Comparison of ENCODE assay signal across 8 cellular contexts in the genomic region with DNA sequence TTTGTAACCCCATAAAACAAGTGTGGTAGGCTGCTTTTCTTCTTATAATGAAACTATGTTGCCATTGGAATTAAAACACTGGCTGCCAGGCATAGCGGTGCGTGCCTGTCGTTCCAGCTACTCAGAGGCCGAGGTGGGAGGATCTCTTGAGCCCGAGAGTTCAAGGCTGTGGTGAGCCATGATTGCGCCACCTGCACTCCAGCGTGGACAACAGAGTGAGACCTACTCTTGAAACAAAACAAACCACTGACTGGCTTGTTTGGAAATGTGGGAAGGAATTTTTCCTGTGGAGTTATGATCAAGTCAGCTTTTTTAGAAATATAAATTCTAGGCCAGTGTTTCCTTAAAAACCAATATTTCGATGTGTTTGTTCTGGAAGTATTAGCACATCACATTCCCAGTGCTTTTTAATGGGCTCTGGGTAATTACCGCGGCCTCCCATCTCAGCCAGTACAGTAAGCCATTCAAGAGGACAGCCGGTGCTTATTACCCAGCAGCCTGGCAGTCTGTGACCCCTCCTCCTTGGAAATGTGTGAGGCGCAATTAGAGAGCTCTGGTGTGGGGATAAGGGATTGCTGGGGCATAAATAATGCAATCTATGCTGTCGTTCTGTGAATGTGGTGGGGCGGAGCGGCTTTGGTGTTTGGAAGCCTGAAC. TPM values are rescaled to one million over a fixed set of nuclear protein-coding genes. Genes with fewer than 3 reads are reported as not detected.
DNase-seq lines count a peak whose midpoint lies in the region; ATAC-seq, FAIRE-seq and TF ChIP-seq lines count a peak whose summit lies in the region.

No MANE protein-coding gene starts in this region.

- no peak for TF ChIP-seq POLR2A in H54 (IDR thresholded peaks at IDR 0.05; ENCODE audit: low read depth, low read length)

- H3K4me3 ChIP-seq in astrocyte of the cerebellum (ENCODE audit: low read depth, low read length) (no peak overlapping the region), kidney epithelial cell (ENCODE audit: low read depth, low read length) (no peak overlapping the region)

- TF ChIP-seq CTCF in astrocyte of the cerebellum (IDR thresholded peaks at IDR 0.05; ENCODE audit: low read depth, low read length, missing control alignments) (no peak), kidney epithelial cell (IDR thresholded peaks at IDR 0.05; ENCODE audit: insufficient read depth, low read length, poor library complexity, severe bottlenecking) (no peak)

- no peak for FAIRE-seq in H54 (lab: Jason Lieb, UNC)

- ATAC-seq in HG03025 (IDR thresholded peaks at IDR 0.05; ENCODE audit: low FRiP score, unreplicated experiment): no peak

- DNase-seq in AG08395 (ENCODE audit: low spot score) (peak; percentile 57), NCI-H1092 treated with DMSO at 0.1 percent for 48 hours (lab: John Stamatoyannopoulos, UW) (peak; percentile 82), astrocyte of the cerebellum (ENCODE audit: low read depth) (peak; percentile 96), kidney epithelial cell (ENCODE audit: low read depth) (peak; percentile 85), stromal cell of bone marrow (ENCODE audit: low read depth) (peak; percentile 97), H54 (ENCODE audit: insufficient read length, low spot score) (no peak), T-helper 2 cell (no peak)

- in situ Hi-C loops in astrocyte of the cerebellum (cut with HindIII; ENCODE audit: low sequenced_read_pairs): no loop called here

- H3K27me3 ChIP-seq in kidney epithelial cell (ENCODE audit: control insufficient read depth, insufficient read depth, low read length): no peaks in the 10 kb centered on the region

- H3K36me3 ChIP-seq in kidney epithelial cell (ENCODE audit: control insufficient read depth, insufficient read depth, low read length): no peaks in the 10 kb centered on the region

RNA-seq across cellular contexts. Expression of gene TRAK1, which starts 58.3 kb away (rescaled TPM):
- 40.6 and 41.7 TPM in 2 replicates for total RNA-seq in kidney epithelial cell

Comparison
In these comparisons a context has a peak if more than half of its experiments do, and no peak if none do; other contexts are left out.
1. DNase-seq: peak in AG08395 (single experiment), NCI-H1092 treated with DMSO at 0.1 percent for 48 hours (single experiment), astrocyte of the cerebellum (single experiment), kidney epithelial cell (single experiment) and stromal cell of bone marrow (single experiment); none in H54 (single experiment) and T-helper 2 cell (0 of 5).